ENCODE assay signal across 2 cellular contexts in genomic region chr21:36171741-36172331, GRCh38.
TF ChIP-seq lines count a peak whose summit lies in the region.

No MANE protein-coding gene starts in this region.

TF ChIP-seq in liver, 16 proteins besides CTCF, POLR2A, EP300 and RAD21:
- TF ChIP-seq RXRA (IDR thresholded peaks at IDR 0.05) = peak; percentile 51 to 74
- peak; percentile 38 for TF ChIP-seq SP1 (IDR thresholded peaks at IDR 0.05)
- TF ChIP-seq HNF4A (conservative IDR thresholded peaks at IDR 0.05) = no peak
- no peak for TF ChIP-seq TAF1 (conservative IDR thresholded peaks at IDR 0.05)
- no peak for TF ChIP-seq JUND (IDR thresholded peaks at IDR 0.05)
- peak; percentile 94 for TF ChIP-seq NR2F2 (IDR thresholded peaks at IDR 0.05)

TF ChIP-seq in HepG2, 621 proteins besides CTCF, POLR2A, EP300 and RAD21:
- TF ChIP-seq ZNF337 (CRISPR knock-in tag; IDR thresholded peaks at IDR 0.05; ENCODE audit: borderline replicate concordance, low read depth) (no peak), YY1 (IDR thresholded peaks at IDR 0.05; ENCODE audit: insufficient read depth, insufficient replicate concordance, low read depth, low read length) (no peak), PAXIP1 (CRISPR knock-in tag; conservative IDR thresholded peaks at IDR 0.05) (no peak)
